Comparison of ENCODE assay signal across 11 cellular contexts in the genomic region with DNA sequence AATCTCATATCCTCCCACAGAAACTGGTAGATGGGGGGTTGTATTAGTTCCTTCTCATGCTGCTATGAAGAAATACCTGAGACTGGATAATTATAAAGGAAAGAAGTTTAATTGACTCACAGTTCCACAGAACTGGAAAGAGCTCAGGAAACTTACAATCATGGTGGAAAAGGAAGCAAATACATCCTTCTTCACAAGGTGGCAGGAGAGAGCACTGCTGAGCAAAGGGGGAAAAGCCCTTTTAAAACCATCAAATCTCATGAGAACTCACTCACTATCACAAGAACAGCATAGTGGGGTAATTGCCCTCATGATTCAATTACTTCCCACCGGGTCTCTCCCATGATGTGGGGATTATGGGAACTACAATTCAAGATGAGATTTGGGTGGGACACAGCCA.
DNase-seq lines count a peak whose midpoint lies in the region; ATAC-seq and TF ChIP-seq lines count a peak whose summit lies in the region.
"Had no signal": no experiment of that assay in that cellular context is flagged by ENCODE, and none has a peak within 500 bp of the region (broad histone marks: within the 10 kb centered on the region; RNA-seq: fewer than 3 reads in every experiment).

No MANE protein-coding gene starts in this region.

- H3K27me3 Mint-ChIP-seq in activated CD4-positive, alpha-beta memory T cell treated with anti-CD3 and anti-CD28 coated beads, Interleukin-2, amount 10 ng/mL, durations not matched to agents 7 days and 5 days = no peaks in the 10 kb centered on the region

- POLR2A ChIA-PET in activated CD4-positive, alpha-beta memory T cell treated with anti-CD3 and anti-CD28 coated beads, Interleukin-2, amount 10 ng/mL, durations not matched to agents 7 days and 5 days (lab: Charles Lee) = no interaction called here

- peaks cover 3% of the 10 kb centered on the region for H3K4me1 Mint-ChIP-seq in activated CD4-positive, alpha-beta memory T cell treated with anti-CD3 and anti-CD28 coated beads, Interleukin-2, amount 10 ng/mL, durations not matched to agents 7 days and 5 days

- intact Hi-C loops in left colon (cut with DNase I, micrococcal nuclease) = no loop called here

- no peaks in the 10 kb centered on the region for H3K9me3 ChIP-seq in BE2C
- no peaks in the 10 kb centered on the region for H3K9me3 ChIP-seq in effector memory CD4-positive, alpha-beta T cell (ENCODE audit: control insufficient read depth, low read length)

- H3K36me3 ChIP-seq in BE2C = no peaks in the 10 kb centered on the region
- no peaks in the 10 kb centered on the region for H3K36me3 ChIP-seq in effector memory CD4-positive, alpha-beta T cell (ENCODE audit: control insufficient read depth, insufficient read depth, low read length)

- ATAC-seq in left colon = no peak

- TF ChIP-seq CTCF in BE2C (IDR thresholded peaks at IDR 0.05; ENCODE audit: low read depth, low read length) (peak; percentile 66), GM20000 (IDR thresholded peaks at IDR 0.05; ENCODE audit: extremely low read depth, missing control alignments) (peak; percentile 10), fibroblast of villous mesenchyme (IDR thresholded peaks at IDR 0.05; ENCODE audit: insufficient read depth, low read depth, low read length) (peak; percentile 33)

- no peaks in the 10 kb centered on the region for H3K36me3 Mint-ChIP-seq in activated CD4-positive, alpha-beta memory T cell treated with anti-CD3 and anti-CD28 coated beads, Interleukin-2, amount 10 ng/mL, durations not matched to agents 7 days and 5 days (ENCODE audit: low read depth)

- DNase-seq in BE2C (no peak), GM20000 (ENCODE audit: low spot score) (no peak), RPMI7951 (ENCODE audit: low read depth) (peak; percentile 5), fibroblast of villous mesenchyme (ENCODE audit: low read depth) (no peak), left colon (no peak), NCI-H2081 treated with DMSO at 0.1 percent for 48 hours (lab: John Stamatoyannopoulos, UW) (no peak)
- DNase-seq in activated CD4-positive, alpha-beta memory T cell treated with anti-CD3 and anti-CD28 coated beads, Interleukin-2, amount 10 ng/mL, durations not matched to agents 7 days and 5 days = no peak
- no peak for DNase-seq in effector memory CD4-positive, alpha-beta T cell
- DNase-seq: activated effector memory CD4-positive, alpha-beta T cell treated with Interleukin-2 at 50 U/mL for 16 hours; NCI-H226 had no signal

- H3K4me3 ChIP-seq in BE2C (ENCODE audit: low read depth, low read length) (no peak overlapping the region), fibroblast of villous mesenchyme (ENCODE audit: low read depth, low read length) (no peak overlapping the region)
- H3K4me3 ChIP-seq in effector memory CD4-positive, alpha-beta T cell (ENCODE audit: insufficient read depth, low read depth, low read length, poor library complexity, severe bottlenecking) = no peak overlapping the region

- no peaks in the 10 kb centered on the region for H3K4me1 ChIP-seq in BE2C
- no peaks in the 10 kb centered on the region for H3K4me1 ChIP-seq in effector memory CD4-positive, alpha-beta T cell (ENCODE audit: control insufficient read depth, insufficient read depth, low read length, poor library complexity, severe bottlenecking)

- H3K9me3 Mint-ChIP-seq in activated CD4-positive, alpha-beta memory T cell treated with anti-CD3 and anti-CD28 coated beads, Interleukin-2, amount 10 ng/mL, durations not matched to agents 7 days and 5 days = no peaks in the 10 kb centered on the region
- H3K9me3 Mint-ChIP-seq: T-helper 2 cell treated with Interferon-gamma antibody and Interleukin-4, amounts not matched to agents 5 μg/mL and 100 μg/mL, for 36 hours had no signal

- H3K4me3 Mint-ChIP-seq in activated CD4-positive, alpha-beta memory T cell treated with anti-CD3 and anti-CD28 coated beads, Interleukin-2, amount 10 ng/mL, durations not matched to agents 7 days and 5 days = no peak overlapping the region
- H3K4me3 Mint-ChIP-seq: T-helper 2 cell treated with Interferon-gamma antibody and Interleukin-4, amounts not matched to agents 5 μg/mL and 100 μg/mL, for 36 hours had no signal

- no peak overlapping the region for H3K27ac ChIP-seq in effector memory CD4-positive, alpha-beta T cell (ENCODE audit: insufficient read depth, low read length, poor library complexity, severe bottlenecking)

- H3K27ac Mint-ChIP-seq in activated CD4-positive, alpha-beta memory T cell treated with anti-CD3 and anti-CD28 coated beads, Interleukin-2, amount 10 ng/mL, durations not matched to agents 7 days and 5 days = no peak overlapping the region
- H3K27ac Mint-ChIP-seq: T-helper 2 cell treated with Interferon-gamma antibody and Interleukin-4, amounts not matched to agents 5 μg/mL and 100 μg/mL, for 36 hours had no signal

- CTCF ChIA-PET in activated CD4-positive, alpha-beta memory T cell treated with anti-CD3 and anti-CD28 coated beads, Interleukin-2, amount 10 ng/mL, durations not matched to agents 7 days and 5 days (lab: Charles Lee) = no interaction called here

- H3K27me3 ChIP-seq in BE2C = no peaks in the 10 kb centered on the region
- no peaks in the 10 kb centered on the region for H3K27me3 ChIP-seq in effector memory CD4-positive, alpha-beta T cell (replicated peaks; ENCODE audit: control insufficient read depth, insufficient read depth, low read length, poor library complexity, severe bottlenecking)

Comparison
In these comparisons a context has a peak if more than half of its experiments do, and no peak if none do; other contexts are left out.
1. CTCF ChIP-seq: peak in every context shown above with its lines; median percentile 66 in BE2C; 33 in fibroblast of villous mesenchyme; 10 in GM20000.